ENCODE assay signal across 13 cellular contexts in genomic region chr1:108645479-108646184, GRCh38. TPM values are rescaled to one million over a fixed set of nuclear protein-coding genes. Genes with fewer than 3 reads are reported as not detected.
DNase-seq lines count a peak whose midpoint lies in the region; ATAC-seq, FAIRE-seq and TF ChIP-seq lines count a peak whose summit lies in the region.
"Had no signal": no experiment of that assay in that cellular context is flagged by ENCODE, and none has a peak within 500 bp of the region (broad histone marks: within the 10 kb centered on the region; RNA-seq: fewer than 3 reads in every experiment).

No MANE protein-coding gene starts in this region.

- H3K27ac Mint-ChIP-seq in activated CD8-positive, alpha-beta memory T cell treated with anti-CD3 and anti-CD28 coated beads, Interleukin-2, amount 10 ng/mL, durations not matched to agents 7 days and 5 days: peak overlapping the region; percentile 100
- H3K27ac Mint-ChIP-seq in memory B cell: peak overlapping the region; percentile 33
- H3K27ac Mint-ChIP-seq: activated B cell treated with CpG ODN at 0.5 μM for 24 hours, HFFc6 had no signal

- ATAC-seq in activated CD8-positive, alpha-beta memory T cell treated with anti-CD3 and anti-CD28 coated beads, Interleukin-2, amount 10 ng/mL, durations not matched to agents 7 days and 5 days: no peak
- no peak for ATAC-seq in GM12878
- no peak for ATAC-seq in memory B cell (ENCODE audit: low read depth)
- no peak for ATAC-seq in GM21390 (IDR thresholded peaks at IDR 0.05; ENCODE audit: unreplicated experiment)

- H3K36me3 ChIP-seq in GM12878 (ENCODE audit: control insufficient read depth in 2 of 2, insufficient read depth in 2 of 2, low read length in 1 of 2) (no peaks in the 10 kb centered on the region), tibial nerve (peaks cover 0 to 11% (median 0%) of the 10 kb centered on the region in 3 donors)

- no peak overlapping the region for H3K9ac ChIP-seq in GM12878 (ENCODE audit: control insufficient read depth, insufficient read depth, low read length)

- in situ Hi-C loops in GM12878 (cut with MboI): loop anchor here (5.0 kb wide), 1 partner anchor 78 kb away; no protein-coding TSS in a partner anchor

- no peaks in the 10 kb centered on the region for H3K9me3 Mint-ChIP-seq in activated CD8-positive, alpha-beta memory T cell treated with anti-CD3 and anti-CD28 coated beads, Interleukin-2, amount 10 ng/mL, durations not matched to agents 7 days and 5 days (ENCODE audit: low read depth)
- no peaks in the 10 kb centered on the region for H3K9me3 Mint-ChIP-seq in memory B cell
- H3K9me3 Mint-ChIP-seq: activated B cell treated with CpG ODN at 0.5 μM for 24 hours, HFFc6 had no signal

- no peaks in the 10 kb centered on the region for H3K27me3 ChIP-seq in GM12878 (replicated peaks in 1 of 2; ENCODE audit: control insufficient read depth in 2 of 2, insufficient read depth in 2 of 2, low read length in 1 of 2)
- H3K27me3 ChIP-seq in tibial nerve: no peaks in the 10 kb centered on the region

- H3K36me3 Mint-ChIP-seq in activated CD8-positive, alpha-beta memory T cell treated with anti-CD3 and anti-CD28 coated beads, Interleukin-2, amount 10 ng/mL, durations not matched to agents 7 days and 5 days: peaks cover 45% of the 10 kb centered on the region
- H3K36me3 Mint-ChIP-seq in memory B cell: peaks cover 9% of the 10 kb centered on the region

- TF ChIP-seq CTCF in GM12878 (IDR thresholded peaks at IDR 0.05 in 2 of 3, conservative IDR thresholded peaks at IDR 0.05 in 1 of 3; ENCODE audit: control insufficient read depth in 2 of 3, extremely low read depth in 1 of 3, insufficient read depth in 1 of 3, low read depth in 3 of 3, low read length in 3 of 3): no peak
- no peak for TF ChIP-seq CTCF in tibial nerve (IDR thresholded peaks at IDR 0.05)

- H4K20me1 ChIP-seq in GM12878 (ENCODE audit: control insufficient read depth, insufficient read depth): no peaks in the 10 kb centered on the region

- CTCF ChIA-PET in activated CD8-positive, alpha-beta memory T cell treated with anti-CD3 and anti-CD28 coated beads, Interleukin-2, amount 10 ng/mL, durations not matched to agents 7 days and 5 days (lab: Charles Lee): interaction anchor here (1.3 to 5.5 kb wide), 10 partner anchors 11 to 520 kb away, joined by 3 to 100 read pairs (median 17); partner anchors contain the start of genes EEIG2, HENMT1 and PRPF38B
- CTCF ChIA-PET in GM12878 (lab: Yijun Ruan, JAX): interaction anchor here (0.9 to 3.1 kb wide), 6 partner anchors 15 to 863 kb away, joined by 4 to 73 read pairs (median 8); no protein-coding TSS in a partner anchor

- SMC1A ChIA-PET in GM12878 (lab: Charles Lee; ENCODE audit: uncharacterized antibody, unreplicated experiment): interaction anchor here (1.1 to 3.0 kb wide), 4 partner anchors 10 to 133 kb away, joined by 3 to 60 read pairs (median 19); partner anchors contain the start of gene EEIG2

- peak overlapping the region; percentile 77 for H3K4me3 Mint-ChIP-seq in activated CD8-positive, alpha-beta memory T cell treated with anti-CD3 and anti-CD28 coated beads, Interleukin-2, amount 10 ng/mL, durations not matched to agents 7 days and 5 days
- no peak overlapping the region for H3K4me3 Mint-ChIP-seq in memory B cell
- H3K4me3 Mint-ChIP-seq: activated B cell treated with CpG ODN at 0.5 μM for 24 hours, HFFc6 had no signal

- intact Hi-C loops in GM12878 (cut with micrococcal nuclease; ENCODE audit: unreplicated experiment): no loop called here

- no peak for DNase-seq in activated CD8-positive, alpha-beta memory T cell treated with anti-CD3 and anti-CD28 coated beads, Interleukin-2, amount 10 ng/mL, durations not matched to agents 7 days and 5 days
- no peak for DNase-seq in activated CD8-positive, alpha-beta memory T cell treated with anti-CD3 and anti-CD28 coated beads, Interleukin-2, amount 50 U/mL, for 4 hours
- no peak for DNase-seq in GM12878 (ENCODE audit: low read depth, low spot score)
- no peak for DNase-seq in memory B cell (ENCODE audit: low spot score in 2 of 2)
- DNase-seq in tibial nerve (ENCODE audit: low spot score in 2 of 2): no peak
- no peak for DNase-seq in COR-L47 (lab: John Stamatoyannopoulos, UW)
- no peak for DNase-seq in stimulated activated CD4-positive, alpha-beta T cell treated with anti-CD3 and anti-CD28 coated beads, Interleukin-2, amount 100 ng/mL, for 48 hours
- DNase-seq: ACHN, activated B cell treated with CpG ODN at 0.5 μM for 24 hours, HFFc6, retina had no signal

- H3K27ac ChIP-seq in GM12878 (ENCODE audit: control insufficient read depth, insufficient read depth) (no peak overlapping the region), tibial nerve (peak overlapping the region; percentile 27 to 91 (median 80))

- H3K4me3 ChIP-seq in GM12878 (no peak overlapping the region), tibial nerve (no peak overlapping the region)

- no peak for TF ChIP-seq EP300 in GM12878 (IDR thresholded peaks at IDR 0.05; ENCODE audit: borderline replicate concordance in 1 of 2, control insufficient read depth in 1 of 2, low read depth in 2 of 2, low read length in 2 of 2)
- no peak for TF ChIP-seq EP300 in tibial nerve (IDR thresholded peaks at IDR 0.05)

- peaks cover 64% of the 10 kb centered on the region for H3K4me1 Mint-ChIP-seq in activated CD8-positive, alpha-beta memory T cell treated with anti-CD3 and anti-CD28 coated beads, Interleukin-2, amount 10 ng/mL, durations not matched to agents 7 days and 5 days
- H3K4me1 Mint-ChIP-seq in memory B cell: peaks cover 21% of the 10 kb centered on the region

- H3K4me1 ChIP-seq in GM12878 (ENCODE audit: control insufficient read depth, insufficient read depth, low read length) (peaks cover 3% of the 10 kb centered on the region; the same call in 1 of the 2 replicates), tibial nerve (peaks cover 0 to 32% (median 15%) of the 10 kb centered on the region in 4 donors)

- RAD21 ChIA-PET in GM12878 (lab: Charles Lee; ENCODE audit: unreplicated experiment): interaction anchor here (1.0 to 2.9 kb wide), 3 partner anchors 46 to 136 kb away, joined by 3 to 31 read pairs (median 4); partner anchors contain the start of genes EEIG2 and PRPF38B

- no peaks in the 10 kb centered on the region for H3K79me2 ChIP-seq in GM12878 (ENCODE audit: control insufficient read depth, insufficient read depth, low read length)

- H3K9me3 ChIP-seq in GM12878 (replicated peaks; ENCODE audit: control insufficient read depth, insufficient read depth, low read length) (no peaks in the 10 kb centered on the region), tibial nerve (no peaks in the 10 kb centered on the region)

- 0 out of 2 replicates have a peak, but pooled peaks have one; percentile 10 for TF ChIP-seq RAD21 in GM12878 (IDR thresholded peaks at IDR 0.05; ENCODE audit: insufficient read depth, low read depth, low read length)

- TF ChIP-seq POLR2A in GM12878 (IDR thresholded peaks at IDR 0.05; ENCODE audit: low read depth, low read length) (no peak), tibial nerve (IDR thresholded peaks at IDR 0.05) (no peak)

- POLR2A ChIA-PET in GM12878 (lab: Charles Lee): no interaction called here

- BruUV-seq in GM12878 (replicated peaks; lab: Mats Ljungman, UMichigan): no TSS peak

- no peak overlapping the region for H2AFZ ChIP-seq in GM12878 (ENCODE audit: control insufficient read depth, low read depth, low read length)

- WGBS in GM12878 (ENCODE audit: insufficient coverage, insufficient replicate concordance, low lambda C conversion rate, missing lambda C conversion rate): 51% methylated on average over 9 of the region's 9 CpGs
- 70 to 72% methylated on average over 9 of the region's 9 CpGs for WGBS in tibial nerve, 2 donors

- no peak overlapping the region for H3K4me2 ChIP-seq in GM12878 (ENCODE audit: control insufficient read depth, insufficient read depth)

- FAIRE-seq in GM12878 (lab: Jason Lieb, UNC): no peak

- H3K27me3 Mint-ChIP-seq in activated CD8-positive, alpha-beta memory T cell treated with anti-CD3 and anti-CD28 coated beads, Interleukin-2, amount 10 ng/mL, durations not matched to agents 7 days and 5 days: no peaks in the 10 kb centered on the region
- H3K27me3 Mint-ChIP-seq in memory B cell: no peaks in the 10 kb centered on the region
- H3K27me3 Mint-ChIP-seq: activated B cell treated with CpG ODN at 0.5 μM for 24 hours had no signal

RNA-seq across cellular contexts. Expression of gene HENMT1, which starts 15.3 kb away (rescaled TPM):
- total RNA-seq in activated CD8-positive, alpha-beta memory T cell treated with anti-CD3 and anti-CD28 coated beads, Interleukin-2, amount 10 ng/mL, durations not matched to agents 7 days and 5 days: 10 to 100 TPM; 34.1 to 36.0 TPM
- total RNA-seq in GM12878 (2013; cell fraction: nucleolus; rRNA removed): 1.9 and 4.2 TPM in 2 replicates
- total RNA-seq in GM12878 (2014; rRNA removed): 8.1 and 9.0 TPM in 2 replicates
- 10.1 and 10.5 TPM in 2 replicates for total RNA-seq in GM12878 (2014; rRNA removed; fragmentation: Illumina TruSeq; extraction: Trizol)
- 6.0 and 8.3 TPM in 2 replicates for total RNA-seq in GM12878 (2021)
- 2.5 TPM for polyA plus RNA-seq in GM12878 (2011; ENCODE audit: low read depth)
- polyA plus RNA-seq in GM12878 (2011; rRNA removed): 4.4 and 7.3 TPM in 2 replicates
- polyA plus RNA-seq in GM12878 (2011; cell fraction: cytosol; rRNA removed): 2.0 and 2.5 TPM in 2 replicates
- 1.4 and 1.9 TPM in 2 replicates for polyA plus RNA-seq in GM12878 (2011; cell fraction: nucleus; rRNA removed)
- 2.8 and 3.4 TPM in 2 replicates for polyA plus RNA-seq in GM12878 (2012)
- 10.7 and 13.6 TPM in 2 replicates for polyA plus RNA-seq in GM12878 (2014; fragmentation: Illumina TruSeq; extraction: Trizol)
- polyA plus RNA-seq in GM12878 (2014; fragmentation: Nextera tagmentation; extraction: Ambion mirVana): 10 to 100 TPM; 13.6 to 15.2 TPM
- polyA plus RNA-seq in GM12878 (2014; rRNA removed): 7.1 and 8.7 TPM in 2 replicates
- 10 to 100 TPM; 13.0 to 15.6 TPM for polyA plus RNA-seq in GM12878 (2016; fragmentation: Nextera tagmentation; extraction: Ambion mirVana)
- polyA minus RNA-seq in GM12878 (2011; rRNA and poly(A)+ RNA removed): 0.98 and 1.8 TPM in 2 replicates
- 0.67 and 0.94 TPM in 2 replicates for polyA minus RNA-seq in GM12878 (2011; cell fraction: cytosol; rRNA and poly(A)+ RNA removed)
- polyA minus RNA-seq in GM12878 (2011; cell fraction: nucleus; rRNA and poly(A)+ RNA removed): 0.12 and 0.38 TPM in 2 replicates
- 1 to 10 TPM; 1.2 to 3.7 (median 2.4) TPM for total RNA-seq in tibial nerve
- total RNA-seq: G401 had no signal

RNA-seq across cellular contexts. Expression of gene PRPF38B, which starts 46.5 kb away (rescaled TPM):
- total RNA-seq in activated CD8-positive, alpha-beta memory T cell treated with anti-CD3 and anti-CD28 coated beads, Interleukin-2, amount 10 ng/mL, durations not matched to agents 7 days and 5 days: 10 to 100 TPM; 61.4 to 81.5 TPM
- total RNA-seq in GM12878 (2013; cell fraction: nucleolus; rRNA removed): 114 and 117 TPM in 2 replicates
- total RNA-seq in GM12878 (2014; rRNA removed) (35.6 and 37.8 TPM in 2 replicates), GM12878 (2014; rRNA removed; fragmentation: Illumina TruSeq; extraction: Trizol) (47.5 and 49.2 TPM in 2 replicates), GM12878 (2021) (37.2 and 40.7 TPM in 2 replicates), tibial nerve (10 to 100 TPM; 25.7 to 34.1 (median 29.3) TPM)
- polyA plus RNA-seq in GM12878 (2011; ENCODE audit: low read depth): 19.0 TPM
- polyA plus RNA-seq in GM12878 (2011; rRNA removed) (72.1 and 107 TPM in 2 replicates), GM12878 (2014; fragmentation: Illumina TruSeq; extraction: Trizol) (79.2 and 107 TPM in 2 replicates), GM12878 (2014; fragmentation: Nextera tagmentation; extraction: Ambion mirVana) (10 to 100 TPM; 32.9 to 37.9 TPM), GM12878 (2014; rRNA removed) (65.8 and 69.0 TPM in 2 replicates), GM12878 (2016; fragmentation: Nextera tagmentation; extraction: Ambion mirVana) (10 to 100 TPM; 48.1 to 53.8 TPM)
- polyA plus RNA-seq in GM12878 (2011; cell fraction: cytosol; rRNA removed): 19.6 and 30.4 TPM in 2 replicates
- polyA plus RNA-seq in GM12878 (2011; cell fraction: nucleus; rRNA removed): 77.6 and 96.4 TPM in 2 replicates
- 39.1 and 43.1 TPM in 2 replicates for polyA plus RNA-seq in GM12878 (2012)
- 33.1 and 36.8 TPM in 2 replicates for polyA minus RNA-seq in GM12878 (2011; rRNA and poly(A)+ RNA removed)
- 13.5 and 14.0 TPM in 2 replicates for polyA minus RNA-seq in GM12878 (2011; cell fraction: cytosol; rRNA and poly(A)+ RNA removed)
- polyA minus RNA-seq in GM12878 (2011; cell fraction: nucleus; rRNA and poly(A)+ RNA removed): 73.0 and 120 TPM in 2 replicates
